9 cellular contexts compared by ENCODE assay signal in the genomic region with DNA sequence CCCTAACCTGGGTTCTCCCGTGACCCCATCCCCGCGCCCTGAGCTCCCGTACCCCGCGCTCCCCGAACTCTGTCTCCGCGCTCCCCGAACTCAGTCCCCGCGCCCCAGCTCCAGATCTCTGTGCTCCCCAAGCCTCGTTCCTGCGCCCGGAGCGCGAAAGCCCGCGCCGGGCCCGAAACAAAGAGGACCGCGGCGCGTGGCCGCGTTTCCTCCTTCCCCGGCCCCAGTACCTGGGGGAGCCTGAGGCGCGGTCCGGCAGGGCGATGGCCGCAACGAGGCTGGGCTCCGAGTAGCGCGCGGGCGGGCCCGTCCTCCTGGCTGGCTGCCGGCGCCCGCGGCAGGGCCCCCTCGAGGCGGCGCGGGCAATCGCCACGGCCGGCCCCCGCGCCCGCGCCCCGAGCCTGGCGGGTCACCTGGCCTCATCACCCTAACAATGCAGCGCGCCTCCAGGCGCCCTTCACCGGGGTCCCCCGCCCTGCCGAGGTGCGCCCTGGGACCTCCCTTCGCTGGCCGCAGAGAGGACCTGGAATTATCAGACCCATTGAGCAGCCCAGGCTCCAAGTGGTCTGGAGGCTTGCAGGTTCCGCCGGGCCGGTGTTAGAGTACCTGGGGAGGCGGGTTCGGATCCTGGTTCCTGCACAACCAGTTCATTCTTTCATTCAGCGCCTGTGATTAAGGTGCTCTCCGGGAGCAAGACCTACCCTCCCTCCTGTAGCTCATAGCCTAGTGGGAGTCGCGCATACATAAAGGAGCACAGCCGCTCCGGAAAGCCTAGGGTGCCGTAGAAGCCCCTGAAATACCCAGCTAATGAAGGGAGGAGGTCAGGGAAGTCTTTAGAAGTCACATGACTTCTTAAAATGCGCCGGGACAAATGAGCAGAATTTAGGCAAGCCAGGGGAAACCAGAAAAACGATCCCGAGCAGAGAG. TPM values are rescaled to one million over a fixed set of nuclear protein-coding genes. Genes with fewer than 3 reads are reported as not detected.
DNase-seq lines count a peak whose midpoint lies in the region; ATAC-seq, FAIRE-seq and TF ChIP-seq lines count a peak whose summit lies in the region.
"Had no signal": no experiment of that assay in that cellular context is flagged by ENCODE, and none has a peak within 500 bp of the region (broad histone marks: within the 10 kb centered on the region; RNA-seq: fewer than 3 reads in every experiment).

TSS of gene TNS3 (minus strand) at position 291 of the 927 bp plus-strand sequence. CDS start 142,475 bp downstream, outside the sequence.

- no peak for ATAC-seq in GM12878
- ATAC-seq in HG03520 (IDR thresholded peaks at IDR 0.05; ENCODE audit: unreplicated experiment) = no peak

- peak within 1 kb of the TSS; percentile 87 for H3K9ac ChIP-seq in HUES6 (ENCODE audit: low read length)
- H3K9ac ChIP-seq in GM12878 (ENCODE audit: control insufficient read depth, insufficient read depth, low read length) = no peak within 1 kb of the TSS

- H3K27ac ChIP-seq in ACC112 (ENCODE audit: low read depth, low read length) (peak within 1 kb of the TSS; percentile 96), HUES6 (ENCODE audit: low read depth, low read length) (peak within 1 kb of the TSS; percentile 80; the same call in 1 of the 2 replicates), GM12878 (ENCODE audit: control insufficient read depth, insufficient read depth) (no peak within 1 kb of the TSS), small intestine (ENCODE audit: low read depth in 1 of 2, low read length in 1 of 2) (peak within 1 kb of the TSS; percentile 84 to 85)
- H3K27ac ChIP-seq: epithelial cell of prostate had no signal

- peaks cover 4% of the 10 kb centered on the region; the same call in 1 of the 2 replicates for H3K9me3 ChIP-seq in HUES6 (ENCODE audit: control insufficient read depth, insufficient read depth, low read depth, low read length)
- no peaks in the 10 kb centered on the region for H3K9me3 ChIP-seq in GM12878 (replicated peaks; ENCODE audit: control insufficient read depth, insufficient read depth, low read length)
- no peaks in the 10 kb centered on the region for H3K9me3 ChIP-seq in small intestine (ENCODE audit: control insufficient read depth, low read depth)

- peaks cover 54% of the 10 kb centered on the region for H3K4me1 ChIP-seq in ACC112 (ENCODE audit: control insufficient read depth, insufficient read depth, low read length, unreplicated experiment)
- H3K4me1 ChIP-seq in HUES6 (ENCODE audit: control insufficient read depth, insufficient read depth, low read length) = peaks cover 40% of the 10 kb centered on the region
- no peaks in the 10 kb centered on the region; the same call in 1 of the 2 replicates for H3K4me1 ChIP-seq in GM12878 (ENCODE audit: control insufficient read depth, insufficient read depth, low read length)
- peaks cover 2 to 11% of the 10 kb centered on the region in 2 donors for H3K4me1 ChIP-seq in small intestine (ENCODE audit: control insufficient read depth in 2 of 2, insufficient read depth in 1 of 2, low read depth in 1 of 2, low read length in 1 of 2)

- intact Hi-C loops in GM12878 (cut with micrococcal nuclease; ENCODE audit: unreplicated experiment) = no loop called here

- RAD21 ChIA-PET in GM12878 (lab: Charles Lee; ENCODE audit: unreplicated experiment) = no interaction called here

- H4K20me1 ChIP-seq in GM12878 (ENCODE audit: control insufficient read depth, insufficient read depth) = no peaks in the 10 kb centered on the region

- no peak for FAIRE-seq in GM12878 (lab: Jason Lieb, UNC)
- no peak for FAIRE-seq in small intestine (lab: Jason Lieb, UNC)

- POLR2A ChIA-PET in GM12878 (lab: Charles Lee) = no interaction called here

- CTCF ChIA-PET in GM12878 (lab: Yijun Ruan, JAX) = no interaction called here

- in situ Hi-C loops in GM12878 (cut with MboI) = no loop called here

- TF ChIP-seq POLR2A in GM12878 (IDR thresholded peaks at IDR 0.05; ENCODE audit: low read depth, low read length) = no peak

- no peaks in the 10 kb centered on the region for H3K27me3 ChIP-seq in ACC112 (ENCODE audit: insufficient read depth, low read length)
- peaks cover 16% of the 10 kb centered on the region for H3K27me3 ChIP-seq in HUES6 (ENCODE audit: control insufficient read depth, insufficient read depth, low read length)
- peaks cover 7 to 24% of the 10 kb centered on the region in 2 experiments for H3K27me3 ChIP-seq in GM12878 (replicated peaks in 1 of 2; ENCODE audit: control insufficient read depth in 2 of 2, insufficient read depth in 2 of 2, low read length in 1 of 2)
- no peaks in the 10 kb centered on the region for H3K27me3 ChIP-seq in small intestine (ENCODE audit: control insufficient read depth in 2 of 2, insufficient read depth in 2 of 2, low read length in 2 of 2)

- no peak for DNase-seq in GM12878 (ENCODE audit: low read depth, low spot score)
- DNase-seq in iPS-NIHi11 (ENCODE audit: low spot score) = peak; percentile 83
- peak; percentile 57 for DNase-seq in small intestine
- DNase-seq in NCI-H1694 treated with DMSO at 0.1 percent for 48 hours (lab: John Stamatoyannopoulos, UW) = no peak
- no peak for DNase-seq in activated effector memory CD4-positive, alpha-beta T cell treated with anti-CD3 and anti-CD28 coated beads, Interleukin-2, amount 50 U/mL, for 16 hours

- 0 out of 2 replicates have a peak within 1 kb of the TSS, but pooled peaks have one; percentile 17 for H3K4me2 ChIP-seq in GM12878 (ENCODE audit: control insufficient read depth, insufficient read depth)

- BruUV-seq in GM12878 (replicated peaks; lab: Mats Ljungman, UMichigan) = no TSS peak

- H2AFZ ChIP-seq in ACC112 (ENCODE audit: low read length, unreplicated experiment) (peak within 1 kb of the TSS; percentile 40), GM12878 (ENCODE audit: control insufficient read depth, low read depth, low read length) (no peak within 1 kb of the TSS)

- SMC1A ChIA-PET in GM12878 (lab: Charles Lee; ENCODE audit: uncharacterized antibody, unreplicated experiment) = no interaction called here

- H3K79me2 ChIP-seq in ACC112 (ENCODE audit: control insufficient read depth, insufficient read depth, low read length, unreplicated experiment) (peaks cover 48% of the 10 kb centered on the region), GM12878 (ENCODE audit: control insufficient read depth, insufficient read depth, low read length) (no peaks in the 10 kb centered on the region)

- no peak for TF ChIP-seq RAD21 in GM12878 (IDR thresholded peaks at IDR 0.05; ENCODE audit: insufficient read depth, low read depth, low read length)

- H3K36me3 ChIP-seq in ACC112 (ENCODE audit: insufficient read depth, low read length) = no peaks in the 10 kb centered on the region
- H3K36me3 ChIP-seq in HUES6 (ENCODE audit: control insufficient read depth, insufficient read depth, low read length) = no peaks in the 10 kb centered on the region
- no peaks in the 10 kb centered on the region for H3K36me3 ChIP-seq in GM12878 (ENCODE audit: control insufficient read depth in 2 of 2, insufficient read depth in 2 of 2, low read length in 1 of 2)
- no peaks in the 10 kb centered on the region for H3K36me3 ChIP-seq in small intestine (ENCODE audit: control insufficient read depth in 2 of 2, insufficient read depth in 2 of 2, low read length in 2 of 2)

- peak within 1 kb of the TSS; percentile 92 for H3K4me3 ChIP-seq in ACC112 (ENCODE audit: low read depth, low read length)
- peak within 1 kb of the TSS; percentile 83 for H3K4me3 ChIP-seq in HUES6 (ENCODE audit: low read depth, low read length)
- H3K4me3 ChIP-seq in GM12878 = no peak within 1 kb of the TSS
- peak within 1 kb of the TSS; percentile 72 to 85 for H3K4me3 ChIP-seq in small intestine (ENCODE audit: low read depth in 1 of 2, low read length in 2 of 2)

- WGBS in GM12878 (ENCODE audit: insufficient coverage, insufficient replicate concordance, low lambda C conversion rate, missing lambda C conversion rate) = 14% methylated on average over 61 of the region's 82 CpGs
- WGBS in small intestine, 3 donors = 8 to 21% (median 11%) methylated on average over 38 to 82 of the region's 82 CpGs

- TF ChIP-seq CTCF in GM12878 (IDR thresholded peaks at IDR 0.05 in 2 of 3, conservative IDR thresholded peaks at IDR 0.05 in 1 of 3; ENCODE audit: control insufficient read depth in 2 of 3, extremely low read depth in 1 of 3, insufficient read depth in 1 of 3, low read depth in 3 of 3, low read length in 3 of 3) = no peak

- TF ChIP-seq EP300 in GM12878 (IDR thresholded peaks at IDR 0.05; ENCODE audit: borderline replicate concordance in 1 of 2, control insufficient read depth in 1 of 2, low read depth in 2 of 2, low read length in 2 of 2) = no peak

TF ChIP-seq in GM12878, 131 proteins besides CTCF, POLR2A, EP300 and RAD21:
- TF ChIP-seq EZH2 (IDR thresholded peaks at IDR 0.05; ENCODE audit: borderline replicate concordance, control insufficient read depth, low read depth, low read length) (0 out of 2 replicates have a peak, but pooled peaks have one; percentile 30), TCF7 (IDR thresholded peaks at IDR 0.05; ENCODE audit: borderline replicate concordance) (no peak), SUZ12 (IDR thresholded peaks at IDR 0.05; ENCODE audit: unreplicated experiment) (peak; percentile 92)

RNA-seq across cellular contexts. Expression of gene TNS3, which starts in this region (rescaled TPM):
- 1.6 and 1.7 TPM in 2 replicates for total RNA-seq in GM12878 (2013; cell fraction: nucleolus; rRNA removed)
- 1.8 and 2.4 TPM in 2 replicates for total RNA-seq in GM12878 (2014; rRNA removed)
- total RNA-seq in GM12878 (2014; rRNA removed; fragmentation: Illumina TruSeq; extraction: Trizol) = 0.81 and 1.3 TPM in 2 replicates
- total RNA-seq in GM12878 (2021) = 1.8 and 2.7 TPM in 2 replicates
- 1.5 TPM for polyA plus RNA-seq in GM12878 (2011; ENCODE audit: low read depth)
- polyA plus RNA-seq in GM12878 (2011; rRNA removed) = 0.35 and 0.77 TPM in 2 replicates
- polyA plus RNA-seq in GM12878 (2011; cell fraction: cytosol; rRNA removed) = 0.43 and 0.55 TPM in 2 replicates
- polyA plus RNA-seq in GM12878 (2011; cell fraction: nucleus; rRNA removed) = 1.2 TPM in 2 replicates
- polyA plus RNA-seq in GM12878 (2012) = 1.4 and 1.8 TPM in 2 replicates
- 0.84 and 0.89 TPM in 2 replicates for polyA plus RNA-seq in GM12878 (2014; fragmentation: Illumina TruSeq; extraction: Trizol)
- polyA plus RNA-seq in GM12878 (2014; fragmentation: Nextera tagmentation; extraction: Ambion mirVana) = under 1 TPM; 0.27 to 0.40 TPM
- 1.0 and 1.1 TPM in 2 replicates for polyA plus RNA-seq in GM12878 (2014; rRNA removed)
- polyA plus RNA-seq in GM12878 (2016; fragmentation: Nextera tagmentation; extraction: Ambion mirVana) = under 1 TPM; 0.27 to 0.37 TPM
- 3.4 and 4.7 TPM in 2 replicates for polyA minus RNA-seq in GM12878 (2011; rRNA and poly(A)+ RNA removed)
- polyA minus RNA-seq in GM12878 (2011; cell fraction: cytosol; rRNA and poly(A)+ RNA removed) = 0.27 and 1.1 TPM in 2 replicates
- 2.5 and 5.4 TPM in 2 replicates for polyA minus RNA-seq in GM12878 (2011; cell fraction: nucleus; rRNA and poly(A)+ RNA removed)
- polyA plus RNA-seq in small intestine = 10 to 100 TPM; 17.2 to 29.7 (median 24.9) TPM

Comparison
In these comparisons a context has a peak if more than half of its experiments do, and no peak if none do; other contexts are left out.
1. RNA of gene TNS3 (polyA plus RNA-seq): 17.2 to 29.7 TPM in small intestine; 0.27 to 1.8 TPM in GM12878; every median in the first group is over 4 times any median in the second.
2. DNase-seq: peak in iPS-NIHi11 (single experiment) and small intestine (single experiment); none in GM12878 (single experiment), NCI-H1694 treated with DMSO at 0.1 percent for 48 hours (single experiment) and activated effector memory CD4-positive, alpha-beta T cell treated with anti-CD3 and anti-CD28 coated beads, Interleukin-2, amount 50 U/mL, for 16 hours (single experiment).